Comparison of ENCODE assay signal across 14 cellular contexts in genomic region chr3:195806211-195806915, GRCh38. TPM values are rescaled to one million over a fixed set of nuclear protein-coding genes. Genes with fewer than 3 reads are reported as not detected.
DNase-seq lines count a peak whose midpoint lies in the region; ATAC-seq, FAIRE-seq and TF ChIP-seq lines count a peak whose summit lies in the region.
"Had no signal": no experiment of that assay in that cellular context is flagged by ENCODE, and none has a peak within 500 bp of the region (broad histone marks: within the 10 kb centered on the region; RNA-seq: fewer than 3 reads in every experiment).

No MANE protein-coding gene starts in this region.

- no peak overlapping the region for H3K4me2 ChIP-seq in neuronal stem cell (ENCODE audit: insufficient read depth, low read length, poor library complexity, severe bottlenecking)

- H3K9ac ChIP-seq in endodermal cell (ENCODE audit: extremely low read depth, low read length, poor library complexity, severe bottlenecking) (no peak overlapping the region), neuronal stem cell (ENCODE audit: low read depth, low read length, poor library complexity) (no peak overlapping the region)

- TF ChIP-seq CTCF in endodermal cell (conservative IDR thresholded peaks at IDR 0.05): no peak

- H3K36me3 Mint-ChIP-seq in activated CD4-positive, alpha-beta T cell treated with anti-CD3 and anti-CD28 coated beads, Interleukin-2, amount 10 ng/mL, durations not matched to agents 24 days and 14 days (ENCODE audit: low read depth): peaks cover 14% of the 10 kb centered on the region
- no peaks in the 10 kb centered on the region for H3K36me3 Mint-ChIP-seq in endodermal cell (ENCODE audit: low read depth)

- H3K27me3 Mint-ChIP-seq in activated CD4-positive, alpha-beta T cell treated with anti-CD3 and anti-CD28 coated beads, Interleukin-2, amount 10 ng/mL, durations not matched to agents 24 days and 14 days: no peaks in the 10 kb centered on the region
- peaks cover 10% of the 10 kb centered on the region for H3K27me3 Mint-ChIP-seq in endodermal cell (ENCODE audit: insufficient read depth)

- intact Hi-C loops in activated CD4-positive, alpha-beta T cell treated with anti-CD3 and anti-CD28 coated beads, Interleukin-2, amount 10 ng/mL, durations not matched to agents 24 days and 14 days (cut with micrococcal nuclease): no loop called here

- H3K36me3 ChIP-seq in endodermal cell (ENCODE audit: control insufficient read depth, insufficient read depth, low read length) (no peaks in the 10 kb centered on the region), neuronal stem cell (replicated peaks in 1 of 2; ENCODE audit: control insufficient read depth in 2 of 2, insufficient read depth in 2 of 2, low read length in 2 of 2) (no peaks in the 10 kb centered on the region)
- H3K36me3 ChIP-seq: suprapubic skin had no signal

- peak overlapping the region; percentile 67 for H2BK5ac ChIP-seq in neuronal stem cell (ENCODE audit: low read length)

- H3K9me3 Mint-ChIP-seq in activated CD4-positive, alpha-beta T cell treated with anti-CD3 and anti-CD28 coated beads, Interleukin-2, amount 10 ng/mL, durations not matched to agents 24 days and 14 days: peaks cover 6% of the 10 kb centered on the region
- no peaks in the 10 kb centered on the region for H3K9me3 Mint-ChIP-seq in endodermal cell
- H3K9me3 Mint-ChIP-seq: dendritic cell treated with granulocyte-macrophage colony-stimulating factor and Interleukin-4, amounts not matched to agents 40 ng/mL and 50 ng/mL, for 4 days had no signal

- H2BK12ac ChIP-seq in neuronal stem cell (ENCODE audit: low read length): no peak overlapping the region

- H3K18ac ChIP-seq in neuronal stem cell (ENCODE audit: low read length): peak overlapping the region; percentile 89

- H2AFZ ChIP-seq in neuronal stem cell (ENCODE audit: low read length): no peak overlapping the region

- no peak overlapping the region for H3K4ac ChIP-seq in neuronal stem cell (ENCODE audit: low read length)

- no peak overlapping the region for H3K23ac ChIP-seq in neuronal stem cell (ENCODE audit: low read depth, low read length, poor library complexity)

- no peak overlapping the region for H4K91ac ChIP-seq in neuronal stem cell (ENCODE audit: low read depth, low read length, poor library complexity)

- no peak overlapping the region for H3K4me3 ChIP-seq in endodermal cell (ENCODE audit: low read length)
- H3K4me3 ChIP-seq in neuronal stem cell (ENCODE audit: low read length in 2 of 2): no peak overlapping the region
- H3K4me3 ChIP-seq: suprapubic skin had no signal

- peaks cover 52% of the 10 kb centered on the region for H3K4me1 Mint-ChIP-seq in activated CD4-positive, alpha-beta T cell treated with anti-CD3 and anti-CD28 coated beads, Interleukin-2, amount 10 ng/mL, durations not matched to agents 24 days and 14 days
- H3K4me1 Mint-ChIP-seq in endodermal cell: peaks cover 27% of the 10 kb centered on the region

- no peaks in the 10 kb centered on the region for H3K79me1 ChIP-seq in neuronal stem cell (ENCODE audit: low read depth, low read length)

- H3K14ac ChIP-seq in neuronal stem cell (ENCODE audit: low read length): no peak overlapping the region

- H3K4me1 ChIP-seq in endodermal cell (ENCODE audit: control insufficient read depth, insufficient read depth, low read length) (no peaks in the 10 kb centered on the region), neuronal stem cell (ENCODE audit: control insufficient read depth in 2 of 2, insufficient read depth in 1 of 2, low read depth in 1 of 2, low read length in 2 of 2) (peaks cover 3 to 17% of the 10 kb centered on the region in 2 donors)

- no peak overlapping the region for H2BK120ac ChIP-seq in neuronal stem cell (ENCODE audit: low read depth, low read length)

- H3K9me3 ChIP-seq in endodermal cell (ENCODE audit: control insufficient read depth, low read length): no peaks in the 10 kb centered on the region
- H3K9me3 ChIP-seq in neuronal stem cell (replicated peaks in 1 of 2; ENCODE audit: control insufficient read depth in 2 of 2, insufficient read depth in 1 of 2, low read depth in 1 of 2, low read length in 2 of 2): no peaks in the 10 kb centered on the region
- H3K9me3 ChIP-seq: suprapubic skin had no signal

- H3K27me3 ChIP-seq in endodermal cell (ENCODE audit: control insufficient read depth, insufficient read depth, low read length, poor library complexity, severe bottlenecking) (no peaks in the 10 kb centered on the region), neuronal stem cell (ENCODE audit: control insufficient read depth in 3 of 3, insufficient read depth in 3 of 3, low read depth in 1 of 3, low read length in 3 of 3) (peaks cover 0 to 76% (median 0%) of the 10 kb centered on the region in 3 experiments)

- peak overlapping the region; percentile 56 for H3K4me3 Mint-ChIP-seq in activated CD4-positive, alpha-beta T cell treated with anti-CD3 and anti-CD28 coated beads, Interleukin-2, amount 10 ng/mL, durations not matched to agents 24 days and 14 days
- no peak overlapping the region for H3K4me3 Mint-ChIP-seq in endodermal cell
- H3K4me3 Mint-ChIP-seq: dendritic cell treated with granulocyte-macrophage colony-stimulating factor and Interleukin-4, amounts not matched to agents 40 ng/mL and 50 ng/mL, for 4 days had no signal

- WGBS in endodermal cell (ENCODE audit: insufficient coverage in 1 of 2, insufficient read length in 1 of 2), 2 experiments: 38 to 47% methylated on average over 10 to 11 of the region's 11 CpGs
- no CpG with 5 or more reads among the region's 11 CpGs for WGBS in neuronal stem cell (ENCODE audit: extremely low coverage in 2 of 2, insufficient read length in 2 of 2, insufficient replicate concordance in 1 of 2), 2 donors

- H3K27ac Mint-ChIP-seq in activated CD4-positive, alpha-beta T cell treated with anti-CD3 and anti-CD28 coated beads, Interleukin-2, amount 10 ng/mL, durations not matched to agents 24 days and 14 days: peak overlapping the region; percentile 87
- H3K27ac Mint-ChIP-seq in endodermal cell: peak overlapping the region; percentile 81
- H3K27ac Mint-ChIP-seq: dendritic cell treated with granulocyte-macrophage colony-stimulating factor and Interleukin-4, amounts not matched to agents 40 ng/mL and 50 ng/mL, for 4 days; progenitor cell of endocrine pancreas had no signal

- no peak overlapping the region for H4K8ac ChIP-seq in neuronal stem cell (ENCODE audit: low read depth, low read length)

- H2AK5ac ChIP-seq in neuronal stem cell (ENCODE audit: low read depth, low read length): no peak overlapping the region

- H3K27ac ChIP-seq in endodermal cell (ENCODE audit: low read depth, low read length): peak overlapping the region; percentile 53
- peak overlapping the region; percentile 27 for H3K27ac ChIP-seq in neuronal stem cell (replicated peaks; ENCODE audit: low read length)
- H3K27ac ChIP-seq: suprapubic skin had no signal

- peak; percentile 65 for DNase-seq in activated CD4-positive, alpha-beta T cell treated with anti-CD3 and anti-CD28 coated beads, Interleukin-2, amount 10 ng/mL, durations not matched to agents 24 days and 14 days
- DNase-seq in activated CD4-positive, alpha-beta T cell treated with anti-CD3 and anti-CD28 coated beads, Interleukin-2, amount 50 U/mL, for 48 hours: no peak
- DNase-seq in NCI-H187 treated with DMSO at 0.1 percent for 48 hours (lab: John Stamatoyannopoulos, UW): peak; percentile 45
- peak; percentile 91 for DNase-seq in endodermal cell
- DNase-seq in neuronal stem cell (ENCODE audit: low spot score): peak; percentile 27
- no peak for DNase-seq in RCC 7860 (ENCODE audit: low spot score)
- no peak for DNase-seq in NCI-H128 (lab: John Stamatoyannopoulos, UW; ENCODE audit: unreplicated experiment)
- DNase-seq: activated gamma-delta T cell, NCI-H2171 had no signal

- H2BK15ac ChIP-seq in neuronal stem cell (ENCODE audit: low read length): no peak overlapping the region

- FAIRE-seq in RCC 7860 (lab: Jason Lieb, UNC): no peak
- FAIRE-seq: frontal cortex had no signal

- ATAC-seq in HG03457 (IDR thresholded peaks at IDR 0.05; ENCODE audit: unreplicated experiment): no peak

RNA-seq across cellular contexts. Expression of gene MUC4, which starts 5.4 kb away (rescaled TPM):
- total RNA-seq in activated CD4-positive, alpha-beta T cell treated with anti-CD3 and anti-CD28 coated beads, Interleukin-2, amount 10 ng/mL, durations not matched to agents 24 days and 14 days: 0.68 and 0.90 TPM in 2 replicates
- 1 to 10 TPM in 1 of 2 donors, under 1 TPM in 1; 0.35 to 2.3 TPM for total RNA-seq in endodermal cell
- 0.18 TPM for polyA plus RNA-seq in endodermal cell (2013, experiment 1 of 2)
- 0.08 TPM for polyA plus RNA-seq in endodermal cell (2013, experiment 2 of 2)
- 0.03 TPM for polyA plus RNA-seq in neuronal stem cell (2013, experiment 1 of 2)
- polyA plus RNA-seq in neuronal stem cell (2013, experiment 2 of 2): not detected
- total RNA-seq: suprapubic skin had no signal

Comparison
In these comparisons a context has a peak if more than half of its experiments do, and no peak if none do; other contexts are left out.
1. DNase-seq: peak in activated CD4-positive, alpha-beta T cell treated with anti-CD3 and anti-CD28 coated beads, Interleukin-2, amount 10 ng/mL, durations not matched to agents 24 days and 14 days (single experiment), NCI-H187 treated with DMSO at 0.1 percent for 48 hours (single experiment), endodermal cell (single experiment) and neuronal stem cell (single experiment); none in activated CD4-positive, alpha-beta T cell treated with anti-CD3 and anti-CD28 coated beads, Interleukin-2, amount 50 U/mL, for 48 hours (0 of 2), RCC 7860 (single experiment) and NCI-H128 (single experiment).